20 cellular contexts compared by ENCODE assay signal in the genomic region with DNA sequence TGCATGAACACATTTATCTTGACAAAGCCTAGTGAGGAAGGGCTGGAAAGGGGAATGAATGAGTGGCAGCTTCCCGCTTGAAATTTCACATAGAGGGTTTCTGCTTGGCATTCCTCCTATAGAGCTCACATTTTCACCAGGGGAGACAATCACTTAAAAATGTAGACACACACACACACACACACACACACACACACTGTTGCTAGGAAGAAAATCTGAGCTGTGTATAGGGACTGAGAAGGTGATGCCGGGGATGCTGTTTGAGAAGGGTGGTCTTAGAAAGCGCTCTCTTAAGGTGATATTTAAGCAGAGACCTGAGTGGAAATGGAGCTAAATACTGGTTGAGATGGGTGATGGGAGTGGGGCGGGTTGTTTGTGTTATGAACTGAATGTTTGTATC.
DNase-seq lines count a peak whose midpoint lies in the region; ATAC-seq, FAIRE-seq and TF ChIP-seq lines count a peak whose summit lies in the region.
"Had no signal": no experiment of that assay in that cellular context is flagged by ENCODE, and none has a peak within 500 bp of the region (broad histone marks: within the 10 kb centered on the region; RNA-seq: fewer than 3 reads in every experiment).

No MANE protein-coding gene starts in this region.

- intact Hi-C loops in K562 (cut with micrococcal nuclease) (no loop called here), esophagus muscularis mucosa (cut with DNase I) (no loop called here)

- BruUV-seq in K562 (replicated peaks; lab: Mats Ljungman, UMichigan): no TSS peak

- no peak for ATAC-seq in SK-N-SH treated with all-trans-retinoic acid at 6 μM for 48 hours
- no peak for ATAC-seq in K562
- ATAC-seq in omental fat pad (ENCODE audit: low FRiP score): no peak
- ATAC-seq: A549, HCT116 had no signal

- no peak overlapping the region for H3K27ac ChIP-seq in SK-N-SH (ENCODE audit: low read depth in 2 of 2, low read length in 1 of 2)
- H3K27ac ChIP-seq in K562 (ENCODE audit: extremely low read depth, low read depth, low read length): no peak overlapping the region
- no peak overlapping the region for H3K27ac ChIP-seq in esophagus muscularis mucosa (replicated peaks in 1 of 4)
- H3K27ac ChIP-seq: 22Rv1, A549, C4-2B, GM23248 had no signal

- in situ Hi-C loops in K562 (cut with MboI): no loop called here

- no peaks in the 10 kb centered on the region for H3K9me1 ChIP-seq in K562 (ENCODE audit: control insufficient read depth, insufficient read depth, low read length)

- no peaks in the 10 kb centered on the region for H3F3A ChIP-seq in SK-N-SH (replicated peaks; ENCODE audit: insufficient read depth)

- POLR2A ChIA-PET in SK-N-SH (lab: Yijun Ruan, JAX) (no interaction called here), K562 (lab: Yijun Ruan, JAX) (interaction anchor here (0.6 to 1.5 kb wide), 4 partner anchors 12 to 320 kb away, joined by 3 to 6 read pairs (median 4); no protein-coding TSS in a partner anchor)

- TF ChIP-seq POLR2A in K562 (conservative IDR thresholded peaks at IDR 0.05) (no peak), esophagus muscularis mucosa (IDR thresholded peaks at IDR 0.05; ENCODE audit: low read depth) (no peak)

- no peaks in the 10 kb centered on the region for H3K27me3 ChIP-seq in SK-N-SH (ENCODE audit: insufficient read depth)
- H3K27me3 ChIP-seq in K562 (ENCODE audit: control insufficient read depth in 2 of 2, insufficient read depth in 2 of 2, low read length in 2 of 2): no peaks in the 10 kb centered on the region
- no peaks in the 10 kb centered on the region for H3K27me3 ChIP-seq in esophagus muscularis mucosa

- no peak overlapping the region for H3K4me3 ChIP-seq in SK-N-SH (ENCODE audit: low read depth in 2 of 2, low read length in 1 of 2)
- no peak overlapping the region for H3K4me3 ChIP-seq in K562
- no peak overlapping the region for H3K4me3 ChIP-seq in esophagus muscularis mucosa
- H3K4me3 ChIP-seq: A549, GM12878, GM23248 had no signal

- no peak for FAIRE-seq in K562 (lab: Jason Lieb, UNC)
- FAIRE-seq: A549, GM12878, HTR-8/SVneo had no signal

- H3K4me1 ChIP-seq in SK-N-SH (ENCODE audit: control insufficient read depth in 1 of 2, insufficient read depth in 2 of 2, low read depth in 1 of 2, low read length in 1 of 2) (peaks cover 0 to 2% of the 10 kb centered on the region in 2 experiments; a peak in 1 of 4 replicates), K562 (replicated peaks in 1 of 2; ENCODE audit: control insufficient read depth in 2 of 2, insufficient read depth in 2 of 2, low read length in 2 of 2) (peaks cover 0 to 2% of the 10 kb centered on the region in 2 experiments; a peak in 1 of 5 replicates), esophagus muscularis mucosa (no peaks in the 10 kb centered on the region)
- H3K4me1 ChIP-seq: A549 had no signal

- WGBS in SK-N-SH (ENCODE audit: low lambda C conversion rate): 92% methylated on average over 4 of the region's 4 CpGs
- 47% methylated on average over 4 of the region's 4 CpGs for WGBS in K562 (ENCODE audit: insufficient coverage, low coverage, missing lambda C conversion rate)
- WGBS in esophagus muscularis mucosa: 94% methylated on average over 4 of the region's 4 CpGs

- H3K9me3 ChIP-seq in SK-N-SH (no peaks in the 10 kb centered on the region), K562 (replicated peaks; ENCODE audit: control insufficient read depth, insufficient read depth, low read depth, low read length) (no peaks in the 10 kb centered on the region), esophagus muscularis mucosa (no peaks in the 10 kb centered on the region)
- H3K9me3 ChIP-seq: A549 had no signal

- TF ChIP-seq CTCF in SK-N-SH (IDR thresholded peaks at IDR 0.05) (no peak), K562 (IDR thresholded peaks at IDR 0.05 in 2 of 3, conservative IDR thresholded peaks at IDR 0.05 in 1 of 3; ENCODE audit: insufficient read depth in 2 of 3, low read depth in 1 of 3, low read length in 3 of 3) (no peak), esophagus muscularis mucosa (IDR thresholded peaks at IDR 0.05) (no peak), omental fat pad (IDR thresholded peaks at IDR 0.05) (no peak)

- H3K4me2 ChIP-seq in SK-N-SH (no peak overlapping the region), K562 (ENCODE audit: insufficient read depth, low read length) (no peak overlapping the region)
- H3K4me2 ChIP-seq: A549 had no signal

- H3K9ac ChIP-seq in SK-N-SH: no peak overlapping the region
- no peak overlapping the region for H3K9ac ChIP-seq in K562 (ENCODE audit: insufficient read depth in 1 of 2, low read depth in 2 of 2, low read length in 2 of 2)
- H3K9ac ChIP-seq: GM23248 had no signal

- no peak for TF ChIP-seq RAD21 in SK-N-SH (IDR thresholded peaks at IDR 0.05; ENCODE audit: low read length)
- TF ChIP-seq RAD21 in K562 (CRISPR knock-in tag; conservative IDR thresholded peaks at IDR 0.05 in 1 of 2, IDR thresholded peaks at IDR 0.05 in 1 of 2): no peak

- DNase-seq in SK-N-SH (peak; percentile 21), K562 (ENCODE audit: extremely low read depth in 1 of 4, low spot score in 3 of 4) (no peak), esophagus muscularis mucosa (ENCODE audit: extremely low spot score) (peak; percentile 50), NCI-H1930 (lab: John Stamatoyannopoulos, UW) (no peak), omental fat pad (ENCODE audit: low spot score) (no peak), NCI-H1092 (lab: John Stamatoyannopoulos, UW) (no peak), NCI-H748 (lab: John Stamatoyannopoulos, UW; ENCODE audit: unreplicated experiment) (no peak)
- DNase-seq: AML-193; CD4-positive, alpha-beta T cell; DMS79 treated with DMSO at 0.1 percent for 48 hours; GM23248; H7; IMR-90 had no signal

- no peak for TF ChIP-seq EP300 in SK-N-SH (IDR thresholded peaks at IDR 0.05; ENCODE audit: borderline replicate concordance in 1 of 2, low read depth in 1 of 2, low read length in 1 of 2)
- TF ChIP-seq EP300 in K562 (IDR thresholded peaks at IDR 0.05; ENCODE audit: low read length): no peak
- TF ChIP-seq EP300 in esophagus muscularis mucosa (IDR thresholded peaks at IDR 0.05): no peak

- H3K79me2 ChIP-seq in SK-N-SH (ENCODE audit: insufficient read depth) (no peaks in the 10 kb centered on the region), K562 (ENCODE audit: control insufficient read depth, insufficient read depth, low read length) (no peaks in the 10 kb centered on the region)

- H2AFZ ChIP-seq in SK-N-SH (ENCODE audit: low read depth): no peak overlapping the region
- H2AFZ ChIP-seq in K562 (ENCODE audit: low read depth, low read length): no peak overlapping the region
- H2AFZ ChIP-seq: GM23248 had no signal

- no peaks in the 10 kb centered on the region for H3K36me3 ChIP-seq in SK-N-SH (replicated peaks in 1 of 2; ENCODE audit: control insufficient read depth in 1 of 2, insufficient read depth in 2 of 2, low read length in 1 of 2)
- H3K36me3 ChIP-seq in K562 (ENCODE audit: control insufficient read depth, insufficient read depth, low read length): no peaks in the 10 kb centered on the region
- no peaks in the 10 kb centered on the region for H3K36me3 ChIP-seq in esophagus muscularis mucosa

- CTCF ChIA-PET in SK-N-SH (lab: Yijun Ruan, JAX): interaction anchor here (1.3 kb wide), 1 partner anchor 131 kb away, joined by 3 read pairs; no protein-coding TSS in a partner anchor
- CTCF ChIA-PET in K562 (lab: Yijun Ruan, JAX; ENCODE audit: low intra/inter-chr PET ratio): no interaction called here

- H3K9me2 ChIP-seq in SK-N-SH: no peaks in the 10 kb centered on the region

- H4K20me1 ChIP-seq in SK-N-SH (ENCODE audit: insufficient read depth) (no peaks in the 10 kb centered on the region), K562 (replicated peaks; ENCODE audit: control insufficient read depth, insufficient read depth, low read length) (no peaks in the 10 kb centered on the region)

TF ChIP-seq in SK-N-SH, 30 proteins besides CTCF, POLR2A, EP300 and RAD21:
- TF ChIP-seq RFX5 (IDR thresholded peaks at IDR 0.05; ENCODE audit: low read length) (peak; percentile 68), NRF1 (IDR thresholded peaks at IDR 0.05; ENCODE audit: low read depth, low read length) (no peak)

TF ChIP-seq in SK-N-SH treated with all-trans-retinoic acid at 6 μM for 48 hours, 23 proteins besides CTCF, POLR2A, EP300 and RAD21 (continues in another document):
- TF ChIP-seq ZNF70 (CRISPR knock-in tag; IDR thresholded peaks at IDR 0.05) (no peak), GLIS3 (CRISPR knock-in tag; IDR thresholded peaks at IDR 0.05) (no peak), CSDC2 (CRISPR knock-in tag; IDR thresholded peaks at IDR 0.05) (no peak), PPARA (CRISPR knock-in tag; IDR thresholded peaks at IDR 0.05; ENCODE audit: borderline replicate concordance) (no peak), ESRRG (CRISPR knock-in tag; IDR thresholded peaks at IDR 0.05) (no peak)

TF ChIP-seq in K562, 482 proteins besides CTCF, POLR2A, EP300 and RAD21:
- TF ChIP-seq ATF2 (CRISPR knock-in tag; IDR thresholded peaks at IDR 0.05): no peak
- TF ChIP-seq, protein P1, sequence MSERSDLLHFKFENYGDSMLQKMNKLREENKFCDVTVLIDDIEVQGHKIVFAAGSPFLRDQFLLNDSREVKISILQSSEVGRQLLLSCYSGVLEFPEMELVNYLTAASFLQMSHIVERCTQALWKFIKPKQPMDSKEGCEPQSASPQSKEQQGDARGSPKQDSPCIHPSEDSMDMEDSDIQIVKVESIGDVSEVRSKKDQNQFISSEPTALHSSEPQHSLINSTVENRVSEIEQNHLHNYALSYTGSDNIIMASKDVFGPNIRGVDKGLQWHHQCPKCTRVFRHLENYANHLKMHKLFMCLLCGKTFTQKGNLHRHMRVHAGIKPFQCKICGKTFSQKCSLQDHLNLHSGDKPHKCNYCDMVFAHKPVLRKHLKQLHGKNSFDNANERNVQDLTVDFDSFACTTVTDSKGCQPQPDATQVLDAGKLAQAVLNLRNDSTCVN (CRISPR knock-in tag; IDR thresholded peaks at IDR 0.05): 0 out of 2 replicates have a peak, but pooled peaks have one; percentile 21

Comparison
In these comparisons a context has a peak if more than half of its experiments do, and no peak if none do; other contexts are left out.
1. DNase-seq: peak in SK-N-SH (single experiment) and esophagus muscularis mucosa (single experiment); none in K562 (0 of 4), NCI-H1930 (0 of 2), omental fat pad (single experiment), NCI-H1092 (single experiment) and NCI-H748 (single experiment).
2. Of the 27 proteins assayed by ChIP-seq in both K562 and SK-N-SH: peak only in K562: none; only in SK-N-SH: RFX5; in both: none; in neither: 26.